Comparison of ENCODE assay signal across 8 cellular contexts in the genomic region with DNA sequence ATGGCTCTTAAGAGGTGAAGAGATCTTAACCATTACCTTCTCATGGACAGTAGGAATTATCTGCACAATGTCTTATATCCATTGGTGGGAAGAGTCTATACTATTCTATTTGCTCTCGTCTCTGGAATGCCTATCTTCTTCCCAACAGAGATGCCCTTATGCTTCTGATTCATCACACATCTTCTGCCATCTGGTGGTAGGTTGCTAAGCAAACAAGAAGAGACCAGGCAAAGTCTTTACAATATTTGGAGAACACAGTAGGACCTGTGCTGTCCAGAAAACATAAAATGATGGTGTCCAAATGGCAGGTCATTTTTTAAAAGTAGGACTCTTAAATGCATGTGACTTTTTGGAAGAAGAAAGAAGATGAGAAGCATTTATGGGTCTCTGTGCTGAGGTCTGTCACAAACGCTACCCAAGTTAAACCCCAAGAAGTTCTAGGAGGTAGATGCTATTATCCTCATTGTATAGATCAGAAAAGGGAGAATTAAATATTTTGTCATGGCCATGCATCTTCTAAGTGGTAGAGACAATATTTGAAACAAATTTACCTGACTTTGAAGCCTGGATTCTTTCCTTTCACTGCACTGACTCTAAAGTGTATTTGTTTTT.
DNase-seq lines count a peak whose midpoint lies in the region; ATAC-seq, FAIRE-seq and TF ChIP-seq lines count a peak whose summit lies in the region.

No MANE protein-coding gene starts in this region.

- 42 to 49% methylated on average over 2 of the region's 2 CpGs for WGBS in gastroesophageal sphincter (ENCODE audit: low coverage in 1 of 2), 2 donors

- H3K4me1 ChIP-seq in Caco-2 (no peaks in the 10 kb centered on the region), gastroesophageal sphincter (no peaks in the 10 kb centered on the region)

- BruUV-seq in Caco-2 (replicated peaks; lab: Mats Ljungman, UMichigan) = no TSS peak

- no peak overlapping the region for H3K4me3 Mint-ChIP-seq in Caco-2 (ENCODE audit: unreplicated experiment)
- no peak overlapping the region for H3K4me3 Mint-ChIP-seq in endothelial cell (ENCODE audit: unreplicated experiment)

- no peak for TF ChIP-seq EP300 in gastroesophageal sphincter (IDR thresholded peaks at IDR 0.05)

- POLR2A ChIA-PET in Caco-2 (lab: Charles Lee) = no interaction called here

- intact Hi-C loops in Caco-2 (cut with micrococcal nuclease; ENCODE audit: unreplicated experiment) = loop anchor here (1.0 kb wide), 2 partner anchors 69 to 88 kb away; no protein-coding TSS in a partner anchor

- TF ChIP-seq CTCF in Caco-2 (IDR thresholded peaks at IDR 0.05; ENCODE audit: insufficient read depth in 1 of 2, low read depth in 1 of 2, low read length in 1 of 2, severe bottlenecking in 1 of 2, unreplicated experiment in 1 of 2) (peak; percentile 50 to 66), endothelial cell (IDR thresholded peaks at IDR 0.05; ENCODE audit: unreplicated experiment) (no peak), gastroesophageal sphincter (IDR thresholded peaks at IDR 0.05) (no peak)

- H3K27ac Mint-ChIP-seq in Caco-2 (ENCODE audit: unreplicated experiment) (no peak overlapping the region), endothelial cell (ENCODE audit: unreplicated experiment) (no peak overlapping the region)

- H3K36me3 ChIP-seq in Caco-2 (ENCODE audit: control insufficient read depth, insufficient read depth, low read length) = no peaks in the 10 kb centered on the region
- no peaks in the 10 kb centered on the region for H3K36me3 ChIP-seq in H7 (replicated peaks; ENCODE audit: control insufficient read depth, insufficient read depth, low read length)
- no peaks in the 10 kb centered on the region for H3K36me3 ChIP-seq in gastroesophageal sphincter

- H3K27ac ChIP-seq in gastroesophageal sphincter = no peak overlapping the region

- DNase-seq in Caco-2 (peak; percentile 35 to 47), H7 (peak; percentile 20), NCI-H2196 treated with DMSO at 0.1 percent for 48 hours (lab: John Stamatoyannopoulos, UW; ENCODE audit: unreplicated experiment) (peak; percentile 9), endothelial cell (ENCODE audit: low spot score) (peak; percentile 9), retina (no peak), frontal cortex (ENCODE audit: low spot score in 2 of 2) (no peak)
- no peak for DNase-seq in stimulated activated CD4-positive, alpha-beta T cell treated with anti-CD3 and anti-CD28 coated beads, Interleukin-4, amount 100 ng/mL, for 4 hours

- no peaks in the 10 kb centered on the region for H3K27me3 ChIP-seq in Caco-2 (replicated peaks; ENCODE audit: control insufficient read depth, insufficient read depth, low read length)
- no peaks in the 10 kb centered on the region for H3K27me3 ChIP-seq in H7 (ENCODE audit: control insufficient read depth, insufficient read depth, low read length)
- H3K27me3 ChIP-seq in gastroesophageal sphincter = no peaks in the 10 kb centered on the region

- no peak overlapping the region for H3K4me3 ChIP-seq in Caco-2 (ENCODE audit: low read depth, low read length)
- no peak overlapping the region for H3K4me3 ChIP-seq in H7 (ENCODE audit: insufficient read depth, low read depth, low read length)
- H3K4me3 ChIP-seq in gastroesophageal sphincter = no peak overlapping the region

- H3K4me1 Mint-ChIP-seq in Caco-2 (ENCODE audit: low read depth, unreplicated experiment) = peaks cover 15% of the 10 kb centered on the region
- no peaks in the 10 kb centered on the region for H3K4me1 Mint-ChIP-seq in endothelial cell (ENCODE audit: unreplicated experiment)

- H3K27me3 Mint-ChIP-seq in Caco-2 (ENCODE audit: insufficient read depth, unreplicated experiment) = no peaks in the 10 kb centered on the region
- H3K27me3 Mint-ChIP-seq in endothelial cell (ENCODE audit: unreplicated experiment) = no peaks in the 10 kb centered on the region

- H3K36me3 Mint-ChIP-seq in Caco-2 (ENCODE audit: insufficient read depth, unreplicated experiment) (no peaks in the 10 kb centered on the region), endothelial cell (ENCODE audit: low read depth, unreplicated experiment) (no peaks in the 10 kb centered on the region)

- ATAC-seq in gastroesophageal sphincter = no peak

- H3K9me3 ChIP-seq in Caco-2 = no peaks in the 10 kb centered on the region
- H3K9me3 ChIP-seq in gastroesophageal sphincter = no peaks in the 10 kb centered on the region

- CTCF ChIA-PET in Caco-2 (lab: Charles Lee) = interaction anchor here (1.0 kb wide), 1 partner anchor 88 kb away, joined by 3 read pairs; no protein-coding TSS in a partner anchor

- FAIRE-seq in frontal cortex (lab: Jason Lieb, UNC) = no peak

- no peaks in the 10 kb centered on the region for H3K9me3 Mint-ChIP-seq in Caco-2 (ENCODE audit: unreplicated experiment)
- no peaks in the 10 kb centered on the region for H3K9me3 Mint-ChIP-seq in endothelial cell (ENCODE audit: unreplicated experiment)

- TF ChIP-seq POLR2A in gastroesophageal sphincter (IDR thresholded peaks at IDR 0.05) = no peak

Comparison
In these comparisons a context has a peak if more than half of its experiments do, and no peak if none do; other contexts are left out.
1. DNase-seq: peak in Caco-2 (2 of 2), H7 (single experiment), NCI-H2196 treated with DMSO at 0.1 percent for 48 hours (single experiment) and endothelial cell (single experiment); none in retina (single experiment), stimulated activated CD4-positive, alpha-beta T cell treated with anti-CD3 and anti-CD28 coated beads, Interleukin-4, amount 100 ng/mL, for 4 hours (0 of 2) and frontal cortex (0 of 2).
2. CTCF ChIP-seq: peak in Caco-2 (2 of 2); none in endothelial cell (single experiment) and gastroesophageal sphincter (0 of 4).